In genomic region chr2:170475878-170476277, GRCh38 we compare ENCODE assay signal across 20 cellular contexts.
"Had no signal": no experiment of that assay in that cellular context is flagged by ENCODE, and none has a peak within 500 bp of the region (broad histone marks: within the 10 kb centered on the region; RNA-seq: fewer than 3 reads in every experiment).

No MANE protein-coding gene starts in this region.

- FAIRE-seq: bronchial epithelial cell, small intestine had no signal

- H3K9me3 ChIP-seq: esophagus squamous epithelium, gastrocnemius medialis had no signal

- H3K27me3 ChIP-seq: esophagus squamous epithelium, gastrocnemius medialis had no signal

- H3K4me1 ChIP-seq: esophagus squamous epithelium, gastrocnemius medialis had no signal

- H3K36me3 ChIP-seq: esophagus squamous epithelium, gastrocnemius medialis had no signal

- H3K27ac ChIP-seq: coronary artery, esophagus squamous epithelium, gastrocnemius medialis had no signal

- DNase-seq: activated CD4-positive, alpha-beta memory T cell treated with anti-CD3 and anti-CD28 coated beads, Interleukin-2, amount 10 ng/mL, durations not matched to agents 7 days and 5 days; activated CD4-positive, alpha-beta T cell treated with anti-CD3 and anti-CD28 coated beads for 48 hours; activated CD8-positive, alpha-beta memory T cell treated with anti-CD3 and anti-CD28 coated beads, Interleukin-2, amount 10 ng/mL, durations not matched to agents 7 days and 5 days; activated effector memory CD4-positive, alpha-beta T cell treated with anti-CD3 and anti-CD28 coated beads, Interleukin-2, amount 50 U/mL, for 16 hours; activated naive CD4-positive, alpha-beta T cell treated with anti-CD3 and anti-CD28 coated beads, Interleukin-2, amount 10 ng/mL, durations not matched to agents 7 days and 5 days; activated T-cell treated with anti-CD3 and anti-CD28 coated beads for 4 hours; amygdala; esophagus squamous epithelium; gastrocnemius medialis; hypothalamus; islet precursor cell; midbrain; occipital lobe; small intestine; stimulated activated CD4-positive, alpha-beta T cell treated with anti-CD3 and anti-CD28 coated beads, Interleukin-2, amount 100 ng/mL, for 24 hours; stimulated activated naive B cell treated with anti-CD40 and anti-IgM and Interleukin-4, amounts not matched to agents 10 μg/mL and 1 μg/mL and 100 μg/mL, for 72 hours had no signal

- H3K4me3 ChIP-seq: coronary artery, esophagus squamous epithelium, gastrocnemius medialis had no signal

- ATAC-seq: activated CD8-positive, alpha-beta memory T cell treated with anti-CD3 and anti-CD28 coated beads, Interleukin-2, amount 10 ng/mL, durations not matched to agents 7 days and 5 days; gastrocnemius medialis; left lobe of liver; sciatic nerve; stimulated activated naive B cell treated with anti-CD40 and anti-IgM and Interleukin-4, amounts not matched to agents 10 μg/mL and 1 μg/mL and 100 μg/mL, for 72 hours had no signal
